In the genomic region with DNA sequence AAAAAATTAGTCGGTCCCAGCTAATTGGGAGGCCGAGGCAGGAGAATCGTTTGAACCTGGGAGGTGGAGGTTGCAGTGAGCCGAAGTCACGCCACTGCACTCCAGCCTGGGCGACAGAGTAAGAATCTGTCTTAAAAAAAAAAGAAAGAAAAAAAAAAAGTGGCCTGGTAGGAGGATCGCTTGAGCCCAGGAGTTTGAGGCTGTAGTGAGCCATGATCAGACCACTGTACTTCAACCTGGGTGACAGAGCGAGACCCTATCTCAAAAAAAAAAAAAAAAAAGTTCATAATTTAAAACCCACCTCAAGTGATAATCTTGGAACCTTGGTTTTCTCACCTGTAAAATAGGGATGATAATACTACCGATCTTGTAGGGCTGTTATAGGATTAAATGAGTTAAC, we compare ENCODE assay signal across 1 cellular context.
TF ChIP-seq lines count a peak whose summit lies in the region.

No MANE protein-coding gene starts in this region.

TF ChIP-seq in HCT116, 20 proteins besides CTCF, POLR2A, EP300 and RAD21:
- TF ChIP-seq POLR2AphosphoS5 (IDR thresholded peaks at IDR 0.05; ENCODE audit: low read depth, low read length), result 0 out of 2 replicates have a peak, but pooled peaks have one; percentile 7
TF ChIP-seq in HCT116: peak in this region for 1; not testable (repeated sequence) for 19.
